In the genomic region with DNA sequence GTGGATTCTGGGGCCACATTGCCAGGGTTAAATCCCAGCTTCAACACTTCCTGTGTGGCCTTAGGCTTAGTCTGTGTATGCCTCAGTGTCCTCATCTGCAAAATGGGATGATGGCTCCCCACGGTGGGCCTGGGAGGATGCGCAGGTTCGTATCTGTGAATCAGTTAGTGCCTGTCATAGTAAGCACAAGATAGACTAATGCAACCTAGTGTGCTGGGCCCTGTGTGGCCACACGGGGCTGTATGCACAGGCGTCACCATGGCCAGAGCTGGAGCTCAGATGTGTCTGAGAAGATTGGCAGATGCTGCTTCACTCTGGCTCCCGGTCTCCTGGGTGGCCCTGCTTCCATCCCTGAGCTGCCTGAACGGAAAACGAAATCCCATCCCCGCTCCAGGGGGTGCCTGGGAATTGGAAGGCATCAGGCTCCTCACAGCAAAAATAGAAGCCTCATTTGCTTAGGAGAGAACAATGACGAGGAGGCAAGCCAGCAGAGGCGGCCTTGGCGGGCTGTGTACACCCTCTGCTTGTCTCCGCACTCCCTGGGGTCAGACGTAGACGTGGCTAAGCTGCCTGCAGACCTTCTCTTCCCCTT, we compare ENCODE assay signal across 11 cellular contexts.
A peak's percentile ranks its signal among the peaks of the same experiment; 100 is the strongest.
DNase-seq lines count a peak whose midpoint lies in the region; ATAC-seq and TF ChIP-seq lines count a peak whose summit lies in the region.
"Had no signal": no experiment of that assay in that cellular context is flagged by ENCODE, and none has a peak within 500 bp of the region (broad histone marks: within the 10 kb centered on the region; RNA-seq: fewer than 3 reads in every experiment).

No MANE protein-coding gene starts in this region.

- H3K27me3 ChIP-seq in Panc1 (ENCODE audit: control insufficient read depth, insufficient read depth, low read length) (no peaks in the 10 kb centered on the region), endodermal cell (ENCODE audit: control insufficient read depth, insufficient read depth, low read length, poor library complexity, severe bottlenecking) (no peaks in the 10 kb centered on the region), gastroesophageal sphincter (no peaks in the 10 kb centered on the region)
- H3K27me3 ChIP-seq in CD8-positive, alpha-beta memory T cell (ENCODE audit: insufficient read depth, low read length, poor library complexity, severe bottlenecking): no peaks in the 10 kb centered on the region

- H3K4me1 Mint-ChIP-seq in activated CD4-positive, alpha-beta memory T cell treated with anti-CD3 and anti-CD28 coated beads for 36 hours (ENCODE audit: low read depth): peaks cover 16% of the 10 kb centered on the region
- peaks cover 2% of the 10 kb centered on the region for H3K4me1 Mint-ChIP-seq in activated CD4-positive, alpha-beta memory T cell treated with anti-CD3 and anti-CD28 coated beads, Interleukin-2, amount 10 ng/mL, durations not matched to agents 7 days and 5 days
- peaks cover 4% of the 10 kb centered on the region for H3K4me1 Mint-ChIP-seq in endodermal cell
- peaks cover 5% of the 10 kb centered on the region for H3K4me1 Mint-ChIP-seq in activated T-helper 2 cell treated with anti-CD3 and anti-CD28 coated beads, Interferon-gamma antibody, Interleukin-2, Interleukin-4, amounts not matched to agents 10 μg/mL and 5 μg/mL and 100 μg/mL, durations not matched to agents 14 hours and 24 hours and 36 hours (ENCODE audit: low read depth)
- peaks cover 43 to 83% (median 44%) of the 10 kb centered on the region in 3 donors for H3K4me1 Mint-ChIP-seq in CD8-positive, alpha-beta memory T cell

- WGBS in endodermal cell (ENCODE audit: insufficient coverage in 1 of 2, insufficient read length in 1 of 2), 2 experiments: 74 to 88% methylated on average over 10 to 15 of the region's 15 CpGs
- WGBS in gastroesophageal sphincter (ENCODE audit: low coverage in 1 of 2), 2 donors: 72% methylated on average over 3 of the region's 15 CpGs; no CpG with 5 or more reads in 1 of the 2 donors

- no peaks in the 10 kb centered on the region for H3K36me3 Mint-ChIP-seq in activated CD4-positive, alpha-beta memory T cell treated with anti-CD3 and anti-CD28 coated beads for 36 hours
- no peaks in the 10 kb centered on the region for H3K36me3 Mint-ChIP-seq in activated CD4-positive, alpha-beta memory T cell treated with anti-CD3 and anti-CD28 coated beads, Interleukin-2, amount 10 ng/mL, durations not matched to agents 7 days and 5 days (ENCODE audit: low read depth)
- peaks cover 3% of the 10 kb centered on the region for H3K36me3 Mint-ChIP-seq in endodermal cell (ENCODE audit: low read depth)
- H3K36me3 Mint-ChIP-seq in activated T-helper 2 cell treated with anti-CD3 and anti-CD28 coated beads, Interferon-gamma antibody, Interleukin-2, Interleukin-4, amounts not matched to agents 10 μg/mL and 5 μg/mL and 100 μg/mL, durations not matched to agents 14 hours and 24 hours and 36 hours (ENCODE audit: low read depth): no peaks in the 10 kb centered on the region
- H3K36me3 Mint-ChIP-seq in CD8-positive, alpha-beta memory T cell: peaks cover 0 to 9% (median 4%) of the 10 kb centered on the region in 3 donors

- no peak overlapping the region for H3K27ac ChIP-seq in Panc1 (ENCODE audit: low read length)
- peak overlapping the region; percentile 47 for H3K27ac ChIP-seq in endodermal cell (ENCODE audit: low read depth, low read length)
- no peak overlapping the region for H3K27ac ChIP-seq in gastroesophageal sphincter
- no peak overlapping the region for H3K27ac ChIP-seq in CD8-positive, alpha-beta memory T cell (ENCODE audit: low read depth, low read length)
- H3K27ac ChIP-seq: parathyroid adenoma had no signal

- no peak for TF ChIP-seq EP300 in gastroesophageal sphincter (IDR thresholded peaks at IDR 0.05)

- H3K9ac ChIP-seq in endodermal cell (ENCODE audit: extremely low read depth, low read length, poor library complexity, severe bottlenecking): no peak overlapping the region
- H3K9ac ChIP-seq: parathyroid adenoma had no signal

- peaks cover 7% of the 10 kb centered on the region for H3K9me3 Mint-ChIP-seq in activated CD4-positive, alpha-beta memory T cell treated with anti-CD3 and anti-CD28 coated beads for 36 hours
- no peaks in the 10 kb centered on the region for H3K9me3 Mint-ChIP-seq in activated CD4-positive, alpha-beta memory T cell treated with anti-CD3 and anti-CD28 coated beads, Interleukin-2, amount 10 ng/mL, durations not matched to agents 7 days and 5 days
- H3K9me3 Mint-ChIP-seq in endodermal cell: no peaks in the 10 kb centered on the region
- H3K9me3 Mint-ChIP-seq in activated T-helper 2 cell treated with anti-CD3 and anti-CD28 coated beads, Interferon-gamma antibody, Interleukin-2, Interleukin-4, amounts not matched to agents 10 μg/mL and 5 μg/mL and 100 μg/mL, durations not matched to agents 14 hours and 24 hours and 36 hours: no peaks in the 10 kb centered on the region
- no peaks in the 10 kb centered on the region for H3K9me3 Mint-ChIP-seq in CD8-positive, alpha-beta memory T cell
- H3K9me3 Mint-ChIP-seq: stimulated activated naive CD8-positive, alpha-beta T cell treated with anti-CD3 and anti-CD28 coated beads, Interleukin-15, Interleukin-2, amounts not matched to agents 100 ng/mL and 50 ng/mL, for 24 hours had no signal

- DNase-seq in activated CD4-positive, alpha-beta memory T cell treated with anti-CD3 and anti-CD28 coated beads for 36 hours: peak; percentile 42
- DNase-seq in activated CD4-positive, alpha-beta memory T cell treated with anti-CD3 and anti-CD28 coated beads, Interleukin-2, amount 10 ng/mL, durations not matched to agents 7 days and 5 days: no peak
- DNase-seq in Panc1 (ENCODE audit: low read depth, low spot score) (no peak), endodermal cell (peak; percentile 71)
- DNase-seq in stimulated activated CD8-positive, alpha-beta memory T cell treated with anti-CD3 and anti-CD28 coated beads, Interleukin-4, amount 100 ng/mL, for 48 hours: peak; percentile 42
- no peak for DNase-seq in activated T-helper 2 cell treated with anti-CD3 and anti-CD28 coated beads, Interferon-gamma antibody, Interleukin-2, Interleukin-4, amounts not matched to agents 10 μg/mL and 5 μg/mL and 100 μg/mL, durations not matched to agents 14 hours and 24 hours and 36 hours (ENCODE audit: low spot score)
- no peak for DNase-seq in CD8-positive, alpha-beta memory T cell
- DNase-seq: NCI-H1105 had no signal

- H3K27me3 Mint-ChIP-seq in activated CD4-positive, alpha-beta memory T cell treated with anti-CD3 and anti-CD28 coated beads for 36 hours: no peaks in the 10 kb centered on the region
- H3K27me3 Mint-ChIP-seq in activated CD4-positive, alpha-beta memory T cell treated with anti-CD3 and anti-CD28 coated beads, Interleukin-2, amount 10 ng/mL, durations not matched to agents 7 days and 5 days: no peaks in the 10 kb centered on the region
- H3K27me3 Mint-ChIP-seq in endodermal cell (ENCODE audit: insufficient read depth): no peaks in the 10 kb centered on the region
- H3K27me3 Mint-ChIP-seq in activated T-helper 2 cell treated with anti-CD3 and anti-CD28 coated beads, Interferon-gamma antibody, Interleukin-2, Interleukin-4, amounts not matched to agents 10 μg/mL and 5 μg/mL and 100 μg/mL, durations not matched to agents 14 hours and 24 hours and 36 hours (ENCODE audit: low read depth): no peaks in the 10 kb centered on the region
- no peaks in the 10 kb centered on the region for H3K27me3 Mint-ChIP-seq in CD8-positive, alpha-beta memory T cell
- H3K27me3 Mint-ChIP-seq: stimulated activated naive CD8-positive, alpha-beta T cell treated with anti-CD3 and anti-CD28 coated beads, Interleukin-15, Interleukin-2, amounts not matched to agents 100 ng/mL and 50 ng/mL, for 24 hours had no signal

- no peaks in the 10 kb centered on the region for H3K36me3 ChIP-seq in Panc1 (ENCODE audit: control insufficient read depth, insufficient read depth, low read length)
- H3K36me3 ChIP-seq in endodermal cell (ENCODE audit: control insufficient read depth, insufficient read depth, low read length): no peaks in the 10 kb centered on the region
- H3K36me3 ChIP-seq in gastroesophageal sphincter: no peaks in the 10 kb centered on the region
- no peaks in the 10 kb centered on the region for H3K36me3 ChIP-seq in CD8-positive, alpha-beta memory T cell (ENCODE audit: insufficient read depth, low read length)

- H3K27ac Mint-ChIP-seq in activated CD4-positive, alpha-beta memory T cell treated with anti-CD3 and anti-CD28 coated beads for 36 hours: no peak overlapping the region
- no peak overlapping the region for H3K27ac Mint-ChIP-seq in activated CD4-positive, alpha-beta memory T cell treated with anti-CD3 and anti-CD28 coated beads, Interleukin-2, amount 10 ng/mL, durations not matched to agents 7 days and 5 days
- H3K27ac Mint-ChIP-seq in endodermal cell: peak overlapping the region; percentile 39
- H3K27ac Mint-ChIP-seq in activated T-helper 2 cell treated with anti-CD3 and anti-CD28 coated beads, Interferon-gamma antibody, Interleukin-2, Interleukin-4, amounts not matched to agents 10 μg/mL and 5 μg/mL and 100 μg/mL, durations not matched to agents 14 hours and 24 hours and 36 hours: no peak overlapping the region
- H3K27ac Mint-ChIP-seq in CD8-positive, alpha-beta memory T cell: peak overlapping the region in 2 of 8 donors; percentile 29 to 44
- H3K27ac Mint-ChIP-seq: stimulated activated naive CD8-positive, alpha-beta T cell treated with anti-CD3 and anti-CD28 coated beads, Interleukin-15, Interleukin-2, amounts not matched to agents 100 ng/mL and 50 ng/mL, for 24 hours had no signal

- in situ Hi-C loops in Panc1 (cut with HindIII; ENCODE audit: low pct_unique_long_range_greater_than_20kb, low sequenced_read_pairs): no loop called here

- POLR2A ChIA-PET in activated CD4-positive, alpha-beta memory T cell treated with anti-CD3 and anti-CD28 coated beads for 36 hours (lab: Charles Lee): no interaction called here
- POLR2A ChIA-PET in activated CD4-positive, alpha-beta memory T cell treated with anti-CD3 and anti-CD28 coated beads, Interleukin-2, amount 10 ng/mL, durations not matched to agents 7 days and 5 days (lab: Charles Lee): no interaction called here
- POLR2A ChIA-PET in Panc1 (lab: Charles Lee): no interaction called here
- POLR2A ChIA-PET in CD8-positive, alpha-beta memory T cell (lab: Charles Lee): no interaction called here

- H3K9me3 ChIP-seq in Panc1 (ENCODE audit: control insufficient read depth, insufficient read depth, low read depth, low read length) (no peaks in the 10 kb centered on the region), endodermal cell (ENCODE audit: control insufficient read depth, low read length) (no peaks in the 10 kb centered on the region), gastroesophageal sphincter (no peaks in the 10 kb centered on the region)
- peaks cover 7% of the 10 kb centered on the region for H3K9me3 ChIP-seq in CD8-positive, alpha-beta memory T cell (ENCODE audit: low read length)

- no peak; the same call in none of the 2 replicates for TF ChIP-seq CTCF in Panc1 (IDR thresholded peaks at IDR 0.05)
- TF ChIP-seq CTCF in endodermal cell (conservative IDR thresholded peaks at IDR 0.05): peak; percentile 62
- peak in 1 of 4 experiments; percentile 7 for TF ChIP-seq CTCF in gastroesophageal sphincter (IDR thresholded peaks at IDR 0.05)

- ATAC-seq in Panc1: peak; percentile 82
- no peak for ATAC-seq in gastroesophageal sphincter

- no peaks in the 10 kb centered on the region for H3K4me1 ChIP-seq in Panc1 (ENCODE audit: control insufficient read depth, insufficient read depth, low read length)
- H3K4me1 ChIP-seq in endodermal cell (ENCODE audit: control insufficient read depth, insufficient read depth, low read length): no peaks in the 10 kb centered on the region
- peaks cover 0 to 40% (median 0%) of the 10 kb centered on the region in 3 donors for H3K4me1 ChIP-seq in gastroesophageal sphincter
- peaks cover 26% of the 10 kb centered on the region for H3K4me1 ChIP-seq in CD8-positive, alpha-beta memory T cell (ENCODE audit: insufficient read depth, low read length)
- H3K4me1 ChIP-seq: parathyroid adenoma had no signal

- H3K4me3 ChIP-seq in Panc1 (ENCODE audit: low read depth in 2 of 2, low read length in 2 of 2) (no peak overlapping the region), endodermal cell (ENCODE audit: low read length) (no peak overlapping the region), gastroesophageal sphincter (no peak overlapping the region)
- H3K4me3 ChIP-seq in CD8-positive, alpha-beta memory T cell (ENCODE audit: low read length): no peak overlapping the region

- CTCF ChIA-PET in activated CD4-positive, alpha-beta memory T cell treated with anti-CD3 and anti-CD28 coated beads for 36 hours (lab: Charles Lee): interaction anchor here (2.3 kb wide), 1 partner anchor 113 kb away, joined by 7 read pairs; no protein-coding TSS in a partner anchor
- CTCF ChIA-PET in activated CD4-positive, alpha-beta memory T cell treated with anti-CD3 and anti-CD28 coated beads, Interleukin-2, amount 10 ng/mL, durations not matched to agents 7 days and 5 days (lab: Charles Lee): interaction anchor here (1.2 kb wide), 1 partner anchor 20 kb away, joined by 3 read pairs; no protein-coding TSS in a partner anchor
- CTCF ChIA-PET in Panc1 (lab: Charles Lee): interaction anchor here (0.7 kb wide), 1 partner anchor 846 kb away, joined by 3 read pairs; no protein-coding TSS in a partner anchor
- CTCF ChIA-PET in CD8-positive, alpha-beta memory T cell (lab: Charles Lee): interaction anchor here (2.2 kb wide), 1 partner anchor 100 kb away, joined by 6 read pairs; no protein-coding TSS in a partner anchor

- H3K4me3 Mint-ChIP-seq in activated CD4-positive, alpha-beta memory T cell treated with anti-CD3 and anti-CD28 coated beads for 36 hours: no peak overlapping the region
- H3K4me3 Mint-ChIP-seq in activated CD4-positive, alpha-beta memory T cell treated with anti-CD3 and anti-CD28 coated beads, Interleukin-2, amount 10 ng/mL, durations not matched to agents 7 days and 5 days: no peak overlapping the region
- H3K4me3 Mint-ChIP-seq in endodermal cell: no peak overlapping the region
- no peak overlapping the region for H3K4me3 Mint-ChIP-seq in activated T-helper 2 cell treated with anti-CD3 and anti-CD28 coated beads, Interferon-gamma antibody, Interleukin-2, Interleukin-4, amounts not matched to agents 10 μg/mL and 5 μg/mL and 100 μg/mL, durations not matched to agents 14 hours and 24 hours and 36 hours (ENCODE audit: low read depth)
- no peak overlapping the region for H3K4me3 Mint-ChIP-seq in CD8-positive, alpha-beta memory T cell
- H3K4me3 Mint-ChIP-seq: stimulated activated naive CD8-positive, alpha-beta T cell treated with anti-CD3 and anti-CD28 coated beads, Interleukin-15, Interleukin-2, amounts not matched to agents 100 ng/mL and 50 ng/mL, for 24 hours had no signal

- no peak for TF ChIP-seq POLR2A in gastroesophageal sphincter (IDR thresholded peaks at IDR 0.05)

- intact Hi-C loops in activated CD4-positive, alpha-beta memory T cell treated with anti-CD3 and anti-CD28 coated beads for 36 hours (cut with micrococcal nuclease): loop anchor here (5.0 kb wide), 1 partner anchor 103 kb away; no protein-coding TSS in a partner anchor
- intact Hi-C loops in Panc1 (cut with micrococcal nuclease; ENCODE audit: unreplicated experiment): no loop called here
- intact Hi-C loops in activated T-helper 2 cell treated with anti-CD3 and anti-CD28 coated beads, Interferon-gamma antibody, Interleukin-2, Interleukin-4, amounts not matched to agents 10 μg/mL and 5 μg/mL and 100 μg/mL, durations not matched to agents 14 hours and 24 hours and 36 hours (cut with micrococcal nuclease): no loop called here

- no TSS peak for BruUV-seq in Panc1 (replicated peaks; lab: Mats Ljungman, UMichigan)

Comparison
In these comparisons a context has a peak if more than half of its experiments do, and no peak if none do; other contexts are left out.
1. DNase-seq: peak in activated CD4-positive, alpha-beta memory T cell treated with anti-CD3 and anti-CD28 coated beads for 36 hours (single experiment), endodermal cell (single experiment) and stimulated activated CD8-positive, alpha-beta memory T cell treated with anti-CD3 and anti-CD28 coated beads, Interleukin-4, amount 100 ng/mL, for 48 hours (single experiment); none in activated CD4-positive, alpha-beta memory T cell treated with anti-CD3 and anti-CD28 coated beads, Interleukin-2, amount 10 ng/mL, durations not matched to agents 7 days and 5 days (single experiment), Panc1 (single experiment), activated T-helper 2 cell treated with anti-CD3 and anti-CD28 coated beads, Interferon-gamma antibody, Interleukin-2, Interleukin-4, amounts not matched to agents 10 μg/mL and 5 μg/mL and 100 μg/mL, durations not matched to agents 14 hours and 24 hours and 36 hours (single experiment) and CD8-positive, alpha-beta memory T cell (0 of 5).